32 cellular contexts compared by ENCODE assay signal in the genomic region with DNA sequence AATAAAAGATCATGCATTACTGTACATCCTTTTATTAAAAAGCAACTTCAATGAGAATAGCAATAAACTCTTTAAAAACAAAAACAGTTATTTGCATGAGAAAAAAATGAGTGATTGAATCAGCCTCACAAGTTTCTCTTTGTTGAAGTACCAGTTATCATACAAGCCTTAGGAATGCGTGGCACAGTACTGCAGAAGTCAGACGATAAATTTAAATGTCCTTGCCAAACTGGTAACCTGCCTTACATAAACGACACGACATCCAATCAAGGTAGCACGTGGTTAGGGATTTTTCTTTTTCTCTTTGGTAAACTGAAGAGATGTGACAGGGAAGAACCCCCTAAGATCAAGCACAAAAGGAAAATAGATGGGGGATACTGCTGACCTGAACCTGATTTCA.
"Had no signal": no experiment of that assay in that cellular context is flagged by ENCODE, and none has a peak within 500 bp of the region (broad histone marks: within the 10 kb centered on the region; RNA-seq: fewer than 3 reads in every experiment).

No MANE protein-coding gene starts in this region.

- H3K4me1 ChIP-seq: body of pancreas, breast epithelium had no signal

- H3K27me3 ChIP-seq: ascending aorta, body of pancreas, brain microvascular endothelial cell, breast epithelium had no signal

- H3K9me3 ChIP-seq: ascending aorta, body of pancreas, breast epithelium had no signal

- H3K27ac ChIP-seq: ascending aorta, body of pancreas, brain microvascular endothelial cell, breast epithelium, VCaP had no signal

- ATAC-seq: activated CD8-positive, alpha-beta T cell treated with anti-CD3 and anti-CD28 coated beads for 36 hours; activated naive CD8-positive, alpha-beta T cell treated with anti-CD3 and anti-CD28 coated beads, Interleukin-2, amount 50 U/mL, for 24 hours; activated T-cell treated with anti-CD3 and anti-CD28 coated beads, Interleukin-2, amount 50 U/mL, for 4 hours; activated T-cell treated with anti-CD3 and anti-CD28 coated beads, Interleukin-2, amount 50 U/mL, for 72 hours; activated T-helper 17 cell treated with anti-CD3 and anti-CD28 coated beads, Interleukin-2, amount 50 U/mL, for 72 hours; body of pancreas had no signal

- DNase-seq: activated B cell treated with CpG ODN at 0.5 μM for 24 hours; activated CD4-positive, alpha-beta memory T cell treated with anti-CD3 and anti-CD28 coated beads for 36 hours; activated CD4-positive, alpha-beta T cell treated with anti-CD3 and anti-CD28 coated beads for 4 hours; activated CD4-positive, alpha-beta T cell treated with anti-CD3 and anti-CD28 coated beads, Interleukin-2, amount 10 ng/mL, durations not matched to agents 24 days and 14 days; activated CD4-positive, alpha-beta T cell treated with anti-CD3 and anti-CD28 coated beads, Interleukin-2, amount 50 U/mL, for 1 hour; activated CD4-positive, alpha-beta T cell treated with anti-CD3 and anti-CD28 coated beads, Interleukin-2, amount 50 U/mL, for 4 hours; activated CD4-positive, CD25-positive, alpha-beta regulatory T cell treated with anti-CD3 and anti-CD28 coated beads, Interleukin-2, amount 50 U/mL, for 72 hours; activated CD8-positive, alpha-beta memory T cell treated with anti-CD3 and anti-CD28 coated beads, Interleukin-2, amount 50 U/mL, for 4 hours; activated CD8-positive, alpha-beta T cell treated with anti-CD3 and anti-CD28 coated beads for 36 hours; activated gamma-delta T cell; activated naive CD4-positive, alpha-beta T cell treated with anti-CD3 and anti-CD28 coated beads, Interleukin-2, amount 10 ng/mL, durations not matched to agents 7 days and 5 days; activated naive CD4-positive, alpha-beta T cell treated with Interleukin-2 at 50 U/mL for 16 hours; activated naive CD8-positive, alpha-beta T cell treated with anti-CD3 and anti-CD28 coated beads, Interleukin-2, amount 10 ng/mL, durations not matched to agents 7 days and 5 days; activated naive CD8-positive, alpha-beta T cell treated with anti-CD3 and anti-CD28 coated beads, Interleukin-2, amount 50 U/mL, for 24 hours; activated T-cell treated with anti-CD3 and anti-CD28 coated beads for 4 hours; activated T-cell treated with anti-CD3 and anti-CD28 coated beads, Interleukin-2, amount 50 U/mL, for 1 hour; activated T-cell treated with anti-CD3 and anti-CD28 coated beads, Interleukin-2, amount 50 U/mL, for 4 hours; activated T-cell treated with anti-CD3 and anti-CD28 coated beads, Interleukin-2, amount 50 U/mL, for 72 hours; amygdala; anterior cingulate cortex; body of pancreas; brain microvascular endothelial cell; central memory CD4-positive, alpha-beta T cell; cerebellar nuclear complex; T-helper 1 cell; T-helper 2 cell; T-helper 9 cell had no signal

- FAIRE-seq: TTC549 had no signal

- H3K4me3 ChIP-seq: ascending aorta, body of pancreas, breast epithelium had no signal

- H3K36me3 ChIP-seq: ascending aorta, brain microvascular endothelial cell had no signal
